8 cellular contexts compared by ENCODE assay signal in the genomic region with DNA sequence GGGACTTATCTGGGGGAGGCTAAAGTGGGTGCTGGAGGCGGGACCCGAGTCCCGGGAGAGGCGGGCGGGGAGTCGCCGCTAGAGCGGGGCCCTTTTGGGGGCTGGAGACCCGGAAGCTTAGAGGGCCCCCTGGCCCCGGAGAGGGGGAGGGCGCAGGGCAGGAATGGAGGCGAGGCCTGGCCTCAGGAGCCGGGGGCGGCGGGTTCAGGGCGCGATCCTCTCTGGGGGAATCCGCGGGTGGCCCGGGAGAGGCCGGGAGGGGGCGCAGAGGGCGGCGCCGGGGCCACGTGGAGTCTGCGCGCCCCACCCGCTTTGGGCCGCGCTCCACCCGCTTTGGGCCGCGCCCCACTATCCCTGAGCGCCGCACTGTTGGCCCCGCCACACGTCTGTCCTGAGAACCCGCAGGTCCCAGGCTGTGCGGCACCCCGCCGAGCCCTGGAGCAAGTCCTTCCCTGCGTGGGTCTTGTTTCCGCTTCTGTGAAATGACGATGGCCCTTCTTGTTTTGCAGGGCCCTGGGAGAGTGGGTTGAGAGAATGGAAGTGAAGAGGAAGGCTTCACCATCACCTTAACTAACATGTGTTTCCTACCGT.
DNase-seq lines count a peak whose midpoint lies in the region; ATAC-seq and TF ChIP-seq lines count a peak whose summit lies in the region.

No MANE protein-coding gene starts in this region.

- H3K36me3 Mint-ChIP-seq in activated CD8-positive, alpha-beta T cell treated with anti-CD3 and anti-CD28 coated beads for 36 hours (ENCODE audit: low read depth) = no peaks in the 10 kb centered on the region

- H3K27me3 ChIP-seq in endocrine pancreas (ENCODE audit: control insufficient read depth, insufficient read depth, low read length) = no peaks in the 10 kb centered on the region

- H3K4me3 ChIP-seq in GM12864 (ENCODE audit: low read depth, low read length) (peak overlapping the region; percentile 50), endocrine pancreas (ENCODE audit: control insufficient read depth, insufficient read depth, low read length) (peak overlapping the region; percentile 43)

- TF ChIP-seq CTCF in GM12864 (IDR thresholded peaks at IDR 0.05; ENCODE audit: low read depth, low read length, missing control alignments) = peak; percentile 37
- peak; percentile 28 for TF ChIP-seq CTCF in activated CD8-positive, alpha-beta T cell treated with anti-CD3 and anti-CD28 coated beads for 36 hours (IDR thresholded peaks at IDR 0.05)

- peak; percentile 78 for ATAC-seq in HG02759 (IDR thresholded peaks at IDR 0.05; ENCODE audit: unreplicated experiment)
- peak; percentile 90 for ATAC-seq in activated CD8-positive, alpha-beta T cell treated with anti-CD3 and anti-CD28 coated beads for 36 hours

- H3K4me3 Mint-ChIP-seq in activated CD8-positive, alpha-beta T cell treated with anti-CD3 and anti-CD28 coated beads for 36 hours = peak overlapping the region; percentile 80

- no peak for DNase-seq in GM12864 (ENCODE audit: low read depth)
- peak; percentile 81 for DNase-seq in NCI-H774 (lab: John Stamatoyannopoulos, UW)
- peak; percentile 81 for DNase-seq in activated CD8-positive, alpha-beta T cell treated with anti-CD3 and anti-CD28 coated beads for 36 hours
- DNase-seq in midbrain (lab: John Stamatoyannopoulos, UW) = peak; percentile 14
- DNase-seq in stimulated activated CD8-positive, alpha-beta memory T cell treated with anti-CD3 and anti-CD28 coated beads, Interleukin-2, amount 100 ng/mL, for 48 hours (ENCODE audit: low read depth in 2 of 2) = peak; percentile 61
- DNase-seq in NCI-H1694 (lab: John Stamatoyannopoulos, UW) = no peak

- peak overlapping the region; percentile 30 for H3K9ac ChIP-seq in endocrine pancreas (ENCODE audit: control insufficient read depth, insufficient read depth, low read length)

- H3K36me3 ChIP-seq in endocrine pancreas (ENCODE audit: control insufficient read depth, insufficient read depth, low read length) = no peaks in the 10 kb centered on the region

- CTCF ChIA-PET in activated CD8-positive, alpha-beta T cell treated with anti-CD3 and anti-CD28 coated beads for 36 hours (lab: Charles Lee) = no interaction called here

- peak overlapping the region; percentile 64 for H3K27ac Mint-ChIP-seq in activated CD8-positive, alpha-beta T cell treated with anti-CD3 and anti-CD28 coated beads for 36 hours

- no peaks in the 10 kb centered on the region for H3K9me3 ChIP-seq in endocrine pancreas (ENCODE audit: control insufficient read depth, low read length)

- POLR2A ChIA-PET in activated CD8-positive, alpha-beta T cell treated with anti-CD3 and anti-CD28 coated beads for 36 hours (lab: Charles Lee) = interaction anchor here (0.6 kb wide), 1 partner anchor 91 kb away, joined by 3 read pairs; no protein-coding TSS in a partner anchor

- intact Hi-C loops in activated CD8-positive, alpha-beta T cell treated with anti-CD3 and anti-CD28 coated beads for 36 hours (cut with micrococcal nuclease) = no loop called here

- peaks cover 6% of the 10 kb centered on the region for H3K4me1 Mint-ChIP-seq in activated CD8-positive, alpha-beta T cell treated with anti-CD3 and anti-CD28 coated beads for 36 hours (ENCODE audit: low read depth)

- no peaks in the 10 kb centered on the region for H3K4me1 ChIP-seq in endocrine pancreas (ENCODE audit: control insufficient read depth, insufficient read depth, low read length)

- H3K27me3 Mint-ChIP-seq in activated CD8-positive, alpha-beta T cell treated with anti-CD3 and anti-CD28 coated beads for 36 hours = no peaks in the 10 kb centered on the region

- no peaks in the 10 kb centered on the region for H3K9me3 Mint-ChIP-seq in activated CD8-positive, alpha-beta T cell treated with anti-CD3 and anti-CD28 coated beads for 36 hours

Comparison
In these comparisons a context has a peak if more than half of its experiments do, and no peak if none do; other contexts are left out.
1. DNase-seq: peak in NCI-H774 (single experiment), activated CD8-positive, alpha-beta T cell treated with anti-CD3 and anti-CD28 coated beads for 36 hours (single experiment), midbrain (single experiment) and stimulated activated CD8-positive, alpha-beta memory T cell treated with anti-CD3 and anti-CD28 coated beads, Interleukin-2, amount 100 ng/mL, for 48 hours (2 of 2); none in GM12864 (single experiment) and NCI-H1694 (single experiment).